Comparison of ENCODE assay signal across 13 cellular contexts in the genomic region with DNA sequence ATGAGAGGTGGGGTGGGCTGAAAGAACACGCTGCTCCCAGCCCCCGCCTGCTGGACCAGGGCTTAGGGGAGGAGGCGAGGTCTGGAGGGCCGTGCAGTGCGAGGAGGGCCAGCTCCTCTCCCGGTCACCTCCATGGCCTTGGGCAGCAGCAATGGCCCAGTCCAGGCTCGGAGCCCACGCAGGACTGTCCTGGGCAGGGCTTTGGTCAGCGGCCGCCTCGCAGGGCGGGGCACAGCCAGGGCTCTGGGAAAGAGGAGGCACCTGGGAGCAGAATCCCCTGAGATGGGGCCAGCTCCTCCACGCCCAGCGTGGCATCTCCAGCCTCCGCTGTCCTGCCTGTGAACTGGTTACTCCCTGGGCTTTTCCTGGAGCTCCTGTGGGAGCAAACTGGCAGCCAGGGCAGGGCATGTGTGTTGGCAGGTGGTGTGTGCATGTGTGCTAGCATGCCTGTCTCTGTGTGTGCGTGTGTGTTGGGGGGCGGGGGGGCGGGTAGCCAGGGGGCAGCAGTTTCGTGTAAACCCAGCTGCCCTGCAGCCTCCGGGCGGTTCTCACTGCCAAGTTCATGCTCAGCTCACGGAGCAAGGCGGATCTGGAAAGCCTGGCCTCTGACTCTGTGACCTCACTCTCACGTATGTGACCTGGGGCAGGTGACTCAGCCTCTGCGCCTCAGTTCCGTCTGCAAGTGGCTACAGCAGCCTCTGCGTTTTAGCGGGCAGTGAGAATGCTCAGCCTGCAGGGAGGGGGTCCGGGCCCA. TPM values are rescaled to one million over a fixed set of nuclear protein-coding genes. Genes with fewer than 3 reads are reported as not detected.
A peak's percentile ranks its signal among the peaks of the same experiment; 100 is the strongest.
DNase-seq lines count a peak whose midpoint lies in the region; ATAC-seq, FAIRE-seq and TF ChIP-seq lines count a peak whose summit lies in the region.
"Had no signal": no experiment of that assay in that cellular context is flagged by ENCODE, and none has a peak within 500 bp of the region (broad histone marks: within the 10 kb centered on the region; RNA-seq: fewer than 3 reads in every experiment).

No MANE protein-coding gene starts in this region.

- H3K27ac ChIP-seq in mesendoderm (ENCODE audit: low read depth, low read length) = no peak overlapping the region

- no peak overlapping the region for H4K5ac ChIP-seq in mesendoderm (ENCODE audit: low read length)

- no peak overlapping the region for H2BK120ac ChIP-seq in mesendoderm (ENCODE audit: low read depth, low read length)

- H3K4me3 ChIP-seq in mesendoderm (ENCODE audit: low read length) = no peak overlapping the region

- H3K4me2 ChIP-seq in mesendoderm (ENCODE audit: low read length) = no peak overlapping the region

- WGBS in mesendoderm (ENCODE audit: extremely low coverage, insufficient coverage, low lambda C conversion rate) = no CpG with 5 or more reads among the region's 29 CpGs

- no peak overlapping the region for H3K4me3 Mint-ChIP-seq in chondrocyte (ENCODE audit: unreplicated experiment)
- H3K4me3 Mint-ChIP-seq: endodermal cell; stimulated activated naive CD8-positive, alpha-beta T cell treated with anti-CD3 and anti-CD28 coated beads, Interleukin-15, Interleukin-2, amounts not matched to agents 100 ng/mL and 50 ng/mL, for 24 hours had no signal

- no peak for TF ChIP-seq POLR2A in H54 (IDR thresholded peaks at IDR 0.05; ENCODE audit: low read depth, low read length)

- no peak for TF ChIP-seq CTCF in chondrocyte (IDR thresholded peaks at IDR 0.05)

- no peaks in the 10 kb centered on the region for H3K9me3 Mint-ChIP-seq in chondrocyte (ENCODE audit: low read depth)
- H3K9me3 Mint-ChIP-seq: endodermal cell; stimulated activated naive CD8-positive, alpha-beta T cell treated with anti-CD3 and anti-CD28 coated beads, Interleukin-15, Interleukin-2, amounts not matched to agents 100 ng/mL and 50 ng/mL, for 24 hours had no signal

- H3K27ac Mint-ChIP-seq in chondrocyte (ENCODE audit: unreplicated experiment) = peak overlapping the region; percentile 45
- H3K27ac Mint-ChIP-seq: endodermal cell; stimulated activated naive CD8-positive, alpha-beta T cell treated with anti-CD3 and anti-CD28 coated beads, Interleukin-15, Interleukin-2, amounts not matched to agents 100 ng/mL and 50 ng/mL, for 24 hours had no signal

- H2AK5ac ChIP-seq in mesendoderm (ENCODE audit: low read length) = no peak overlapping the region

- no peak overlapping the region for H3K4ac ChIP-seq in mesendoderm (ENCODE audit: low read depth, low read length)

- H3K27me3 ChIP-seq in mesendoderm (ENCODE audit: insufficient read depth, low read length, poor library complexity) = no peaks in the 10 kb centered on the region

- H3K23ac ChIP-seq in mesendoderm (ENCODE audit: low read length) = no peak overlapping the region

- no peak for FAIRE-seq in H54 (lab: Jason Lieb, UNC)

- no peak overlapping the region for H4K8ac ChIP-seq in mesendoderm (ENCODE audit: low read depth, low read length)

- H3K18ac ChIP-seq in mesendoderm (ENCODE audit: low read length) = no peak overlapping the region

- H3K27me3 Mint-ChIP-seq in chondrocyte (ENCODE audit: low read depth) = no peaks in the 10 kb centered on the region
- H3K27me3 Mint-ChIP-seq: stimulated activated naive CD8-positive, alpha-beta T cell treated with anti-CD3 and anti-CD28 coated beads, Interleukin-15, Interleukin-2, amounts not matched to agents 100 ng/mL and 50 ng/mL, for 24 hours had no signal

- peaks cover 4% of the 10 kb centered on the region for H3K4me1 Mint-ChIP-seq in chondrocyte (ENCODE audit: low read depth)

- in situ Hi-C loops in KBM-7 (cut with MboI; ENCODE audit: low pct_unique_long_range_greater_than_20kb, low sequenced_read_pairs) = no loop called here

- H3K36me3 Mint-ChIP-seq in chondrocyte (ENCODE audit: low read depth) = no peaks in the 10 kb centered on the region

- H3K56ac ChIP-seq in mesendoderm (ENCODE audit: low read length) = peak overlapping the region; percentile 15

- no peak overlapping the region for H2BK15ac ChIP-seq in mesendoderm (replicated peaks; ENCODE audit: low read depth)

- no peaks in the 10 kb centered on the region for H3K79me2 ChIP-seq in mesendoderm (ENCODE audit: control insufficient read depth, insufficient read depth, low read length)

- no peaks in the 10 kb centered on the region for H3K4me1 ChIP-seq in mesendoderm (ENCODE audit: control insufficient read depth, low read depth, low read length)

- no peak overlapping the region for H2BK5ac ChIP-seq in mesendoderm (ENCODE audit: low read length)

- H3K36me3 ChIP-seq in mesendoderm (ENCODE audit: control insufficient read depth, insufficient read depth, low read length) = no peaks in the 10 kb centered on the region

- DNase-seq in EL = peak; percentile 67
- peak; percentile 88 for DNase-seq in M059J (ENCODE audit: low read depth)
- no peak for DNase-seq in chondrocyte (ENCODE audit: low spot score)
- DNase-seq in mesendoderm = peak; percentile 50
- no peak for DNase-seq in medulla oblongata (ENCODE audit: extremely low spot score)
- DNase-seq in H54 (ENCODE audit: insufficient read length, low spot score) = no peak
- DNase-seq in KBM-7 = no peak
- DNase-seq: KG1; stimulated activated CD4-positive, alpha-beta T cell treated with anti-CD3 and anti-CD28 coated beads, Interleukin-4, amount 100 ng/mL, for 1 hour had no signal

- no peak for ATAC-seq in GM18907 (IDR thresholded peaks at IDR 0.05; ENCODE audit: unreplicated experiment)

- no peak overlapping the region for H3K9ac ChIP-seq in mesendoderm (ENCODE audit: low read length)

- H3K79me1 ChIP-seq in mesendoderm (ENCODE audit: low read length) = no peaks in the 10 kb centered on the region

RNA-seq across cellular contexts. Expression of a gene that starts 27.5 kb away (rescaled TPM):
- 0.59 and 3.0 TPM in 2 replicates for total RNA-seq in M059J (2014; rRNA removed; shearing (Covaris generic))
- total RNA-seq in chondrocyte = 1.1 to 4.1 TPM (median 2.0 TPM) in 3 replicates
- polyA plus RNA-seq in mesendoderm (2013, experiment 1 of 2) = 8.4 TPM
- polyA plus RNA-seq in mesendoderm (2013, experiment 2 of 2) = 8.1 TPM
- total RNA-seq: myocyte had no signal

Comparison
In these comparisons a context has a peak if more than half of its experiments do, and no peak if none do; other contexts are left out.
1. DNase-seq: peak in EL (single experiment), M059J (single experiment) and mesendoderm (single experiment); none in chondrocyte (single experiment), medulla oblongata (single experiment), H54 (single experiment) and KBM-7 (single experiment).